Comparison of ENCODE assay signal across 24 cellular contexts in the genomic region with DNA sequence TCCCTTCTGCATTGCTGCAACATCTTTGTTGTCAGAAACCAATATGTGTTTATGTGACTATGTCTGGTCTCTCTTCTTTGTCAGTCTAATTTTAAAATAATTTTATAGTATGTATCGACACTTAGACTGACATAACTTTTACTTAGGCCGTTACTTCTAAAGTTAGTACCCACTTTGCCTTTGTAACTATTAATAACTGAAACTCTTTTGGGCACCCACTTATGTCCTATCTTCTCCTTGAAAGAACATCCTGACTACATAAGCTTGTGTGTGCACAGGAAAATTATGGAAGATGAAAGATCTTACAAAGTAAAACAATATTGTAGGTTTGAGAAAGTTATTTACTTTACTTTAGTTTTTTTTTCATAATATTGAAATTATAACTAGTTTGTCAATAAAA.
"Had no signal": no experiment of that assay in that cellular context is flagged by ENCODE, and none has a peak within 500 bp of the region (broad histone marks: within the 10 kb centered on the region; RNA-seq: fewer than 3 reads in every experiment).

No MANE protein-coding gene starts in this region.

- H3K27me3 ChIP-seq: neural progenitor cell, ovary, right lobe of liver, sigmoid colon, stomach, tibial artery, transverse colon, upper lobe of right lung, vagina had no signal

- H3K36me3 ChIP-seq: neural progenitor cell, ovary, right lobe of liver, sigmoid colon, stomach, thoracic aorta, tibial artery, transverse colon, upper lobe of right lung, vagina had no signal

- H3K27ac ChIP-seq: neural progenitor cell, ovary, parathyroid adenoma, psoas muscle, right lobe of liver, sigmoid colon, stomach, thoracic aorta, tibial artery, transverse colon, upper lobe of right lung, vagina had no signal

- H3K9me3 ChIP-seq: ovary, psoas muscle, right lobe of liver, sigmoid colon, stomach, thoracic aorta, tibial artery, transverse colon, upper lobe of right lung, vagina had no signal

- H3K4me3 ChIP-seq: neural progenitor cell, ovary, psoas muscle, right lobe of liver, sigmoid colon, stomach, thoracic aorta, tibial artery, transverse colon, upper lobe of right lung, vagina had no signal

- DNase-seq: naive thymus-derived CD4-positive, alpha-beta T cell; natural killer cell; occipital lobe; ovary; posterior cingulate gyrus; psoas muscle; right lobe of liver; sigmoid colon; small intestine; stimulated activated CD4-positive, alpha-beta T cell treated with anti-CD3 and anti-CD28 coated beads, Interleukin-15, amount 100 ng/mL, for 24 hours; stimulated activated CD4-positive, alpha-beta T cell treated with anti-CD3 and anti-CD28 coated beads, Interleukin-2, amount 100 ng/mL, for 24 hours; stimulated activated CD4-positive, alpha-beta T cell treated with anti-CD3 and anti-CD28 coated beads, Interleukin-2, amount 100 ng/mL, for 48 hours; stimulated activated CD4-positive, alpha-beta T cell treated with anti-CD3 and anti-CD28 coated beads, Interleukin-4, amount 100 ng/mL, for 24 hours; stimulated activated naive B cell treated with anti-CD40 and anti-IgM and Interleukin-4, amounts not matched to agents 10 μg/mL and 1 μg/mL and 100 μg/mL, for 72 hours; stimulated activated naive CD4-positive, alpha-beta T cell treated with Interleukin-2 at 50 U/mL for 16 hours; stomach; tibial artery; transverse colon; upper lobe of right lung had no signal

- H3K4me1 ChIP-seq: neural progenitor cell, parathyroid adenoma, psoas muscle, right lobe of liver, sigmoid colon, stomach, transverse colon, upper lobe of right lung, vagina had no signal

- ATAC-seq: naive thymus-derived CD4-positive, alpha-beta T cell; natural killer cell; psoas muscle; right lobe of liver; stimulated activated effector memory CD8-positive, alpha-beta T cell treated with anti-CD3 and anti-CD28 coated beads, Interleukin-12 subunit alpha, Interleukin-12 subunit beta, amount 100 ng/mL, for 72 hours; stimulated activated naive B cell treated with anti-CD40 and anti-IgM and Interleukin-4, amounts not matched to agents 10 μg/mL and 1 μg/mL and 100 μg/mL, for 72 hours; upper lobe of right lung had no signal
